Comparison of ENCODE assay signal across 19 cellular contexts in genomic region chr1:218837051-218837450, GRCh38.
"Had no signal": no experiment of that assay in that cellular context is flagged by ENCODE, and none has a peak within 500 bp of the region (broad histone marks: within the 10 kb centered on the region; RNA-seq: fewer than 3 reads in every experiment).

No MANE protein-coding gene starts in this region.

- H3K9me3 ChIP-seq: body of pancreas, esophagus muscularis mucosa, gastroesophageal sphincter, lower lobe of right lung, ovary, right lobe of liver had no signal

- H3K27me3 ChIP-seq: body of pancreas, esophagus muscularis mucosa, gastroesophageal sphincter, heart right ventricle, neural progenitor cell, ovary, right lobe of liver had no signal

- H3K27ac ChIP-seq: body of pancreas, coronary artery, esophagus muscularis mucosa, gastroesophageal sphincter, heart right ventricle, lower lobe of right lung, neural progenitor cell, ovary, right lobe of liver, VCaP had no signal

- H3K4me3 ChIP-seq: body of pancreas, coronary artery, esophagus muscularis mucosa, gastroesophageal sphincter, heart right ventricle, lower lobe of right lung, neural progenitor cell, ovary, right lobe of liver had no signal

- H3K9ac ChIP-seq: neural progenitor cell had no signal

- H3K36me3 ChIP-seq: esophagus muscularis mucosa, gastroesophageal sphincter, heart right ventricle, lower lobe of right lung, neural progenitor cell, ovary, right lobe of liver had no signal

- DNase-seq: activated CD4-positive, alpha-beta T cell treated with anti-CD3 and anti-CD28 coated beads for 1 hour; activated CD4-positive, alpha-beta T cell treated with anti-CD3 and anti-CD28 coated beads, Interleukin-2, amount 50 U/mL, for 4 hours; activated CD8-positive, alpha-beta memory T cell treated with anti-CD3 and anti-CD28 coated beads, Interleukin-2, amount 10 ng/mL, durations not matched to agents 7 days and 5 days; activated effector memory CD4-positive, alpha-beta T cell treated with Interleukin-2 at 50 U/mL for 16 hours; activated T-cell treated with anti-CD3 and anti-CD28 coated beads, Interleukin-2, amount 50 U/mL, for 1 hour; body of pancreas; effector CD4-positive, alpha-beta T cell; heart right ventricle; left colon; lower lobe of right lung; ovary; right lobe of liver; stimulated activated naive CD8-positive, alpha-beta T cell treated with anti-CD3 and anti-CD28 coated beads, Interleukin-15, Interleukin-2, amounts not matched to agents 100 U/mL and 50 U/mL, for 24 hours; T-helper 9 cell had no signal

- H3K4me2 ChIP-seq: neural progenitor cell had no signal

- H3K4me1 ChIP-seq: body of pancreas, heart right ventricle, lower lobe of right lung, neural progenitor cell, right lobe of liver had no signal

- H2AFZ ChIP-seq: neural progenitor cell had no signal
